In genomic region chr18:45682181-45682580, GRCh38 we compare ENCODE assay signal across 17 cellular contexts. TPM values are rescaled to one million over a fixed set of nuclear protein-coding genes. Genes with fewer than 3 reads are reported as not detected.
DNase-seq lines count a peak whose midpoint lies in the region; ATAC-seq and TF ChIP-seq lines count a peak whose summit lies in the region.
"Had no signal": no experiment of that assay in that cellular context is flagged by ENCODE, and none has a peak within 500 bp of the region (broad histone marks: within the 10 kb centered on the region; RNA-seq: fewer than 3 reads in every experiment).

No MANE protein-coding gene starts in this region.

- peaks cover 42% of the 10 kb centered on the region for H3K4me1 Mint-ChIP-seq in activated naive CD4-positive, alpha-beta T cell treated with anti-CD3 and anti-CD28 coated beads, Interleukin-2, amount 50 U/mL, for 24 hours
- peaks cover 5% of the 10 kb centered on the region for H3K4me1 Mint-ChIP-seq in type B pancreatic cell (ENCODE audit: unreplicated experiment)

- H3K4me1 ChIP-seq in hepatocyte (ENCODE audit: insufficient read depth), result no peaks in the 10 kb centered on the region
- H3K4me1 ChIP-seq: Caco-2, HAP-1 had no signal

- H3K36me3 Mint-ChIP-seq in activated naive CD4-positive, alpha-beta T cell treated with anti-CD3 and anti-CD28 coated beads, Interleukin-2, amount 50 U/mL, for 24 hours, result no peaks in the 10 kb centered on the region
- no peaks in the 10 kb centered on the region for H3K36me3 Mint-ChIP-seq in activated naive CD4-positive, alpha-beta T cell treated with anti-CD3 and anti-CD28 coated beads, Interleukin-2, amount 50 U/mL, for 72 hours
- H3K36me3 Mint-ChIP-seq in type B pancreatic cell, result no peaks in the 10 kb centered on the region
- H3K36me3 Mint-ChIP-seq: CD4-positive, CD25-positive, alpha-beta regulatory T cell; CD8-positive, alpha-beta T cell had no signal

- H3K9me3 Mint-ChIP-seq in activated naive CD4-positive, alpha-beta T cell treated with anti-CD3 and anti-CD28 coated beads, Interleukin-2, amount 50 U/mL, for 24 hours, result no peaks in the 10 kb centered on the region
- no peaks in the 10 kb centered on the region for H3K9me3 Mint-ChIP-seq in activated naive CD4-positive, alpha-beta T cell treated with anti-CD3 and anti-CD28 coated beads, Interleukin-2, amount 50 U/mL, for 72 hours
- H3K9me3 Mint-ChIP-seq in type B pancreatic cell, result no peaks in the 10 kb centered on the region
- H3K9me3 Mint-ChIP-seq: CD4-positive, CD25-positive, alpha-beta regulatory T cell; CD8-positive, alpha-beta T cell; HFFc6 had no signal

- H4K20me1 ChIP-seq in hepatocyte (ENCODE audit: insufficient read depth, poor library complexity, severe bottlenecking), result no peaks in the 10 kb centered on the region

- no peaks in the 10 kb centered on the region for H3K9me2 ChIP-seq in hepatocyte (replicated peaks; ENCODE audit: insufficient read depth)

- H3K27me3 Mint-ChIP-seq in activated naive CD4-positive, alpha-beta T cell treated with anti-CD3 and anti-CD28 coated beads, Interleukin-2, amount 50 U/mL, for 24 hours, result peaks cover 3% of the 10 kb centered on the region
- peaks cover 19% of the 10 kb centered on the region for H3K27me3 Mint-ChIP-seq in type B pancreatic cell

- peak overlapping the region; percentile 51 for H3K27ac Mint-ChIP-seq in activated naive CD4-positive, alpha-beta T cell treated with anti-CD3 and anti-CD28 coated beads, Interleukin-2, amount 50 U/mL, for 24 hours
- H3K27ac Mint-ChIP-seq in activated naive CD4-positive, alpha-beta T cell treated with anti-CD3 and anti-CD28 coated beads, Interleukin-2, amount 50 U/mL, for 72 hours, result no peak overlapping the region
- no peak overlapping the region for H3K27ac Mint-ChIP-seq in type B pancreatic cell
- H3K27ac Mint-ChIP-seq: CD8-positive, alpha-beta T cell; HFFc6 had no signal

- H3K36me3 ChIP-seq in hepatocyte (replicated peaks; ENCODE audit: insufficient read depth, low read depth), result no peaks in the 10 kb centered on the region
- H3K36me3 ChIP-seq: HAP-1 had no signal

- no peak overlapping the region for H3K4me3 Mint-ChIP-seq in activated naive CD4-positive, alpha-beta T cell treated with anti-CD3 and anti-CD28 coated beads, Interleukin-2, amount 50 U/mL, for 24 hours
- no peak overlapping the region for H3K4me3 Mint-ChIP-seq in type B pancreatic cell
- H3K4me3 Mint-ChIP-seq: CD4-positive, CD25-positive, alpha-beta regulatory T cell; CD8-positive, alpha-beta T cell; HFFc6 had no signal

- H3K27ac ChIP-seq in coronary artery (no peak overlapping the region), hepatocyte (no peak overlapping the region)

- H3K27me3 ChIP-seq in hepatocyte, result no peaks in the 10 kb centered on the region

- TF ChIP-seq CTCF in coronary artery (IDR thresholded peaks at IDR 0.05) (no peak), type B pancreatic cell (conservative IDR thresholded peaks at IDR 0.05) (no peak), hepatocyte (IDR thresholded peaks at IDR 0.05; ENCODE audit: poor library complexity) (no peak)

- H3K4me3 ChIP-seq in coronary artery, result no peak overlapping the region
- H3K4me3 ChIP-seq in hepatocyte, result no peak overlapping the region
- H3K4me3 ChIP-seq: HAP-1 had no signal

- no peaks in the 10 kb centered on the region for H3K79me2 ChIP-seq in hepatocyte

- ATAC-seq in activated naive CD4-positive, alpha-beta T cell treated with anti-CD3 and anti-CD28 coated beads, Interleukin-2, amount 50 U/mL, for 72 hours, result no peak
- ATAC-seq: CD8-positive, alpha-beta T cell had no signal

- no peak for DNase-seq in activated naive CD4-positive, alpha-beta T cell treated with anti-CD3 and anti-CD28 coated beads, Interleukin-2, amount 50 U/mL, for 72 hours (ENCODE audit: low spot score in 2 of 2)
- DNase-seq in coronary artery (ENCODE audit: low spot score), result peak; percentile 11
- peak; percentile 37 for DNase-seq in type B pancreatic cell (ENCODE audit: extremely low spot score, unreplicated experiment)
- DNase-seq in NCI-H226, result no peak
- DNase-seq in hepatocyte (ENCODE audit: low spot score), result no peak
- DNase-seq: C1 segment of cervical spinal cord; Caco-2; CD4-positive, CD25-positive, alpha-beta regulatory T cell; CD8-positive, alpha-beta T cell; DMS153; DND-41; GOT3; HFFc6 had no signal

- WGBS in hepatocyte (ENCODE audit: low lambda C conversion rate, missing lambda C conversion rate), result 82% methylated on average over 8 of the region's 8 CpGs

- H3K4me2 ChIP-seq in hepatocyte, result no peak overlapping the region

- H3K9me3 ChIP-seq in hepatocyte (ENCODE audit: low read depth), result no peaks in the 10 kb centered on the region
- H3K9me3 ChIP-seq: Caco-2, HAP-1 had no signal

- H2AFZ ChIP-seq in hepatocyte, result no peak overlapping the region

RNA-seq across cellular contexts. Expression of gene SLC14A1, which starts 41.8 kb away (rescaled TPM):
- total RNA-seq in activated naive CD4-positive, alpha-beta T cell treated with anti-CD3 and anti-CD28 coated beads, Interleukin-2, amount 50 U/mL, for 72 hours, result under 1 TPM; 0.14 to 0.54 TPM
- total RNA-seq in type B pancreatic cell (ENCODE audit: low replicate concordance) (0.76 and 2.4 TPM in 2 replicates), hepatocyte (0.88 and 4.1 TPM in 2 replicates)
- 0.81 and 0.98 TPM in 2 replicates for polyA plus RNA-seq in hepatocyte
- total RNA-seq: A172, A673, Caco-2 had no signal

Comparison
In these comparisons a context has a peak if more than half of its experiments do, and no peak if none do; other contexts are left out.
1. DNase-seq: peak in coronary artery (single experiment) and type B pancreatic cell (single experiment); none in activated naive CD4-positive, alpha-beta T cell treated with anti-CD3 and anti-CD28 coated beads, Interleukin-2, amount 50 U/mL, for 72 hours (0 of 2), NCI-H226 (single experiment) and hepatocyte (single experiment).